In genomic region chr22:50209893-50210292, GRCh38 we compare ENCODE assay signal across 1 cellular context.
A peak's percentile ranks its signal among the peaks of the same experiment; 100 is the strongest.
TF ChIP-seq lines count a peak whose summit lies in the region.

No MANE protein-coding gene starts in this region.

TF ChIP-seq in K562, 482 proteins besides CTCF, POLR2A, EP300 and RAD21 (continues in another document):
- TF ChIP-seq NCOA1 (IDR thresholded peaks at IDR 0.05; ENCODE audit: low read depth) (no peak), CREM (IDR thresholded peaks at IDR 0.05; ENCODE audit: low read depth) (0 out of 2 replicates have a peak, but pooled peaks have one; percentile 26), KDM4B (IDR thresholded peaks at IDR 0.05; ENCODE audit: borderline replicate concordance in 2 of 2, low read depth in 1 of 2) (no peak), JUND (IDR thresholded peaks at IDR 0.05; ENCODE audit: borderline replicate concordance, low read depth, low read length) (no peak), JUND (tag; IDR thresholded peaks at IDR 0.05; ENCODE audit: borderline replicate concordance, low read depth, low read length) (no peak), MAFG (tag; conservative IDR thresholded peaks at IDR 0.05) (no peak), HIVEP1 (CRISPR knock-in tag; IDR thresholded peaks at IDR 0.05) (no peak), SAP30 (IDR thresholded peaks at IDR 0.05; ENCODE audit: borderline replicate concordance, insufficient read depth, low read depth, low read length, poor library complexity, severe bottlenecking) (no peak), NFIC (IDR thresholded peaks at IDR 0.05) (peak; percentile 76), RB1 (IDR thresholded peaks at IDR 0.05; ENCODE audit: low read depth) (0 out of 2 replicates have a peak, but pooled peaks have one; percentile 29), SMARCA5 (IDR thresholded peaks at IDR 0.05) (no peak), PRPF4 (IDR thresholded peaks at IDR 0.05; ENCODE audit: insufficient read depth, low read depth, low read length, poor library complexity, severe bottlenecking) (no peak), SAFB2 (IDR thresholded peaks at IDR 0.05; ENCODE audit: borderline replicate concordance, low read depth, low read length, severe bottlenecking) (no peak), YY1 (IDR thresholded peaks at IDR 0.05; ENCODE audit: borderline replicate concordance in 1 of 3, control insufficient read depth in 1 of 3, extremely low read depth in 1 of 3, insufficient read depth in 3 of 3, insufficient read length in 1 of 3, insufficient replicate concordance in 2 of 3, low read depth in 1 of 3, low read length in 2 of 3) (no peak), STAG1 (CRISPR knock-in tag; IDR thresholded peaks at IDR 0.05; ENCODE audit: borderline replicate concordance) (peak; percentile 34; the same call in 1 of the 2 replicates), ZC3H11A (IDR thresholded peaks at IDR 0.05; ENCODE audit: low read depth, low read length) (no peak), ATF3 (IDR thresholded peaks at IDR 0.05) (no peak), ATF3 (CRISPR knock-in tag; conservative IDR thresholded peaks at IDR 0.05) (no peak), SMC3 (conservative IDR thresholded peaks at IDR 0.05; ENCODE audit: insufficient read depth, low read depth, low read length) (peak; percentile 48; the same call in 1 of the 2 replicates), NFE2L1 (tag; IDR thresholded peaks at IDR 0.05; ENCODE audit: borderline replicate concordance, low read depth) (no peak), EZH2 (IDR thresholded peaks at IDR 0.05; ENCODE audit: borderline replicate concordance, low read depth, low read length) (no peak), TCF7L2 (IDR thresholded peaks at IDR 0.05; ENCODE audit: low read depth, low read length) (no peak), ILK (tag; IDR thresholded peaks at IDR 0.05; ENCODE audit: borderline replicate concordance, low read depth) (no peak), ZBTB40 (IDR thresholded peaks at IDR 0.05) (no peak), ZBTB40 (CRISPR knock-in tag; IDR thresholded peaks at IDR 0.05) (no peak), THAP7 (CRISPR knock-in tag; IDR thresholded peaks at IDR 0.05) (no peak), ADNP (tag; IDR thresholded peaks at IDR 0.05) (no peak), LARP7 (IDR thresholded peaks at IDR 0.05) (no peak), VEZF1 (CRISPR knock-in tag; IDR thresholded peaks at IDR 0.05) (no peak; the same call in 1 of the 2 replicates), MEF2A (IDR thresholded peaks at IDR 0.05; ENCODE audit: control insufficient read depth, low read depth, low read length) (no peak), ZNF174 (CRISPR knock-in tag; IDR thresholded peaks at IDR 0.05) (no peak), HDAC8 (tag; IDR thresholded peaks at IDR 0.05) (no peak), NBN (IDR thresholded peaks at IDR 0.05; ENCODE audit: low read depth) (no peak), THRA (IDR thresholded peaks at IDR 0.05) (no peak), ZNF511 (CRISPR knock-in tag; IDR thresholded peaks at IDR 0.05) (no peak), SIN3B (IDR thresholded peaks at IDR 0.05; ENCODE audit: low read depth) (no peak), ZFP36 (IDR thresholded peaks at IDR 0.05; ENCODE audit: low read depth, low read length, partially characterized antibody) (no peak), DDX20 (tag; IDR thresholded peaks at IDR 0.05; ENCODE audit: low read depth) (no peak), CCAR2 (IDR thresholded peaks at IDR 0.05; ENCODE audit: low read depth, low read length) (no peak), ASH1L (IDR thresholded peaks at IDR 0.05; ENCODE audit: borderline replicate concordance, low read depth, partially characterized antibody) (no peak), MXI1 (IDR thresholded peaks at IDR 0.05; ENCODE audit: low read depth, low read length) (no peak)
- TF ChIP-seq, protein P1, sequence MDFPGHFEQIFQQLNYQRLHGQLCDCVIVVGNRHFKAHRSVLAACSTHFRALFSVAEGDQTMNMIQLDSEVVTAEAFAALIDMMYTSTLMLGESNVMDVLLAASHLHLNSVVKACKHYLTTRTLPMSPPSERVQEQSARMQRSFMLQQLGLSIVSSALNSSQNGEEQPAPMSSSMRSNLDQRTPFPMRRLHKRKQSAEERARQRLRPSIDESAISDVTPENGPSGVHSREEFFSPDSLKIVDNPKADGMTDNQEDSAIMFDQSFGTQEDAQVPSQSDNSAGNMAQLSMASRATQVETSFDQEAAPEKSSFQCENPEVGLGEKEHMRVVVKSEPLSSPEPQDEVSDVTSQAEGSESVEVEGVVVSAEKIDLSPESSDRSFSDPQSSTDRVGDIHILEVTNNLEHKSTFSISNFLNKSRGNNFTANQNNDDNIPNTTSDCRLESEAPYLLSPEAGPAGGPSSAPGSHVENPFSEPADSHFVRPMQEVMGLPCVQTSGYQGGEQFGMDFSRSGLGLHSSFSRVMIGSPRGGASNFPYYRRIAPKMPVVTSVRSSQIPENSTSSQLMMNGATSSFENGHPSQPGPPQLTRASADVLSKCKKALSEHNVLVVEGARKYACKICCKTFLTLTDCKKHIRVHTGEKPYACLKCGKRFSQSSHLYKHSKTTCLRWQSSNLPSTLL (IDR thresholded peaks at IDR 0.05): no peak
- TF ChIP-seq, protein P2, sequence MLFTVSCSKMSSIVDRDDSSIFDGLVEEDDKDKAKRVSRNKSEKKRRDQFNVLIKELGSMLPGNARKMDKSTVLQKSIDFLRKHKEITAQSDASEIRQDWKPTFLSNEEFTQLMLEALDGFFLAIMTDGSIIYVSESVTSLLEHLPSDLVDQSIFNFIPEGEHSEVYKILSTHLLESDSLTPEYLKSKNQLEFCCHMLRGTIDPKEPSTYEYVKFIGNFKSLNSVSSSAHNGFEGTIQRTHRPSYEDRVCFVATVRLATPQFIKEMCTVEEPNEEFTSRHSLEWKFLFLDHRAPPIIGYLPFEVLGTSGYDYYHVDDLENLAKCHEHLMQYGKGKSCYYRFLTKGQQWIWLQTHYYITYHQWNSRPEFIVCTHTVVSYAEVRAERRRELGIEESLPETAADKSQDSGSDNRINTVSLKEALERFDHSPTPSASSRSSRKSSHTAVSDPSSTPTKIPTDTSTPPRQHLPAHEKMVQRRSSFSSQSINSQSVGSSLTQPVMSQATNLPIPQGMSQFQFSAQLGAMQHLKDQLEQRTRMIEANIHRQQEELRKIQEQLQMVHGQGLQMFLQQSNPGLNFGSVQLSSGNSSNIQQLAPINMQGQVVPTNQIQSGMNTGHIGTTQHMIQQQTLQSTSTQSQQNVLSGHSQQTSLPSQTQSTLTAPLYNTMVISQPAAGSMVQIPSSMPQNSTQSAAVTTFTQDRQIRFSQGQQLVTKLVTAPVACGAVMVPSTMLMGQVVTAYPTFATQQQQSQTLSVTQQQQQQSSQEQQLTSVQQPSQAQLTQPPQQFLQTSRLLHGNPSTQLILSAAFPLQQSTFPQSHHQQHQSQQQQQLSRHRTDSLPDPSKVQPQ (CRISPR knock-in tag; IDR thresholded peaks at IDR 0.05; ENCODE audit: borderline replicate concordance): no peak
- TF ChIP-seq, protein P3, sequence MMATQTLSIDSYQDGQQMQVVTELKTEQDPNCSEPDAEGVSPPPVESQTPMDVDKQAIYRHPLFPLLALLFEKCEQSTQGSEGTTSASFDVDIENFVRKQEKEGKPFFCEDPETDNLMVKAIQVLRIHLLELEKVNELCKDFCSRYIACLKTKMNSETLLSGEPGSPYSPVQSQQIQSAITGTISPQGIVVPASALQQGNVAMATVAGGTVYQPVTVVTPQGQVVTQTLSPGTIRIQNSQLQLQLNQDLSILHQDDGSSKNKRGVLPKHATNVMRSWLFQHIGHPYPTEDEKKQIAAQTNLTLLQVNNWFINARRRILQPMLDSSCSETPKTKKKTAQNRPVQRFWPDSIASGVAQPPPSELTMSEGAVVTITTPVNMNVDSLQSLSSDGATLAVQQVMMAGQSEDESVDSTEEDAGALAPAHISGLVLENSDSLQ (IDR thresholded peaks at IDR 0.05): 0 out of 2 replicates have a peak, but pooled peaks have one; percentile 31
